ENCODE assay signal across 33 cellular contexts in the genomic region with DNA sequence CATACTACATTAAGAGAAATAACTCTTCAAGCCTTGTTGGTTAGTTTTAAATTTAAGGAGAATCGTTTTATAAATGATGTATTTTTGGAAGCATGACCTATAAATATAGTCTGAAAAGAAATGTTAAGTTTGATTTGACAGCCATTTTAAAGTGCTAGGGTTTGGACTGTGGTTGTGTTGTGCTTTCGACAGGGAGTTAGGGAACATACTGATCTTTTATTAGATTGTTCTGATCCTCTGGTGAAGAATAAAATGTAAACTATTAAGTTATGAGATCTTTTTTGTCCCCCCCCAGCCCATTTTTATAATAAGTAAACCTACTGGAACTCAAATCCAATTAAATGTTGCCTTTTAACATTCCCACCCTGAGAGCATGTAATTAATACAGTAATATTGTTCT. TPM values are rescaled to one million over a fixed set of nuclear protein-coding genes. Genes with fewer than 3 reads are reported as not detected.
"Had no signal": no experiment of that assay in that cellular context is flagged by ENCODE, and none has a peak within 500 bp of the region (broad histone marks: within the 10 kb centered on the region; RNA-seq: fewer than 3 reads in every experiment).

No MANE protein-coding gene starts in this region.

- H3K4me1 Mint-ChIP-seq: nephron, neural progenitor cell had no signal

- H3K9ac ChIP-seq: neural progenitor cell, parathyroid adenoma had no signal

- H3K9me3 Mint-ChIP-seq: naive thymus-derived CD4-positive, alpha-beta T cell; nephron; neural progenitor cell; stimulated activated effector memory CD8-positive, alpha-beta T cell treated with anti-CD3 and anti-CD28 coated beads, Interleukin-12 subunit alpha, Interleukin-12 subunit beta, amount 100 ng/mL, for 72 hours had no signal

- H3K27ac Mint-ChIP-seq: naive thymus-derived CD4-positive, alpha-beta T cell; nephron; neural progenitor cell; progenitor cell of endocrine pancreas; stimulated activated effector memory CD8-positive, alpha-beta T cell treated with anti-CD3 and anti-CD28 coated beads, Interleukin-12 subunit alpha, Interleukin-12 subunit beta, amount 100 ng/mL, for 72 hours had no signal

- H3K27me3 ChIP-seq: dorsolateral prefrontal cortex, foreskin keratinocyte, heart right ventricle, left lung, neural progenitor cell, right lobe of liver, stomach, thyroid gland, vagina had no signal

- H2AFZ ChIP-seq: neural progenitor cell, parathyroid adenoma had no signal

- ATAC-seq: foreskin keratinocyte; heart right ventricle; left cardiac atrium; left lung; naive thymus-derived CD4-positive, alpha-beta T cell; right lobe of liver; stimulated activated effector memory CD8-positive, alpha-beta T cell treated with anti-CD3 and anti-CD28 coated beads, Interleukin-12 subunit alpha, Interleukin-12 subunit beta, amount 100 ng/mL, for 72 hours had no signal

- H3K27ac ChIP-seq: dorsolateral prefrontal cortex, foreskin keratinocyte, heart right ventricle, left lung, neural progenitor cell, parathyroid adenoma, right lobe of liver, stomach, thyroid gland, vagina had no signal

- H3K4me3 ChIP-seq: dorsolateral prefrontal cortex, heart right ventricle, left lung, neural progenitor cell, right lobe of liver, smooth muscle cell, stomach, thyroid gland, vagina had no signal

- H3K4me2 ChIP-seq: neural progenitor cell, smooth muscle cell had no signal

- H3K4me1 ChIP-seq: foreskin keratinocyte, neural progenitor cell, thyroid gland had no signal

- H3K27me3 Mint-ChIP-seq: naive thymus-derived CD4-positive, alpha-beta T cell; progenitor cell of endocrine pancreas had no signal

- H3K4me3 Mint-ChIP-seq: nephron; neural progenitor cell; stimulated activated effector memory CD8-positive, alpha-beta T cell treated with anti-CD3 and anti-CD28 coated beads, Interleukin-12 subunit alpha, Interleukin-12 subunit beta, amount 100 ng/mL, for 72 hours had no signal

- DNase-seq: dorsolateral prefrontal cortex; effector CD4-positive, alpha-beta T cell; foreskin keratinocyte; glutamatergic neuron; heart right ventricle; hippocampal formation; left cardiac atrium; left lung; mesendoderm; midbrain; naive thymus-derived CD4-positive, alpha-beta T cell; right lobe of liver; stimulated activated CD4-positive, alpha-beta T cell treated with anti-CD3 and anti-CD28 coated beads, Interleukin-12 subunit alpha, Interleukin-12 subunit beta, amount 100 ng/mL, for 4 hours; stimulated activated CD4-positive, alpha-beta T cell treated with anti-CD3 and anti-CD28 coated beads, Interleukin-1b, Interleukin-23, amount 100 ng/mL, for 48 hours; stimulated activated CD4-positive, alpha-beta T cell treated with anti-CD3 and anti-CD28 coated beads, Interleukin-4, amount 100 ng/mL, for 24 hours; stimulated activated naive CD4-positive, alpha-beta T cell treated with Interleukin-2 at 50 U/mL for 16 hours; stomach; thyroid gland; trophoblast cell had no signal

- H3K9me3 ChIP-seq: heart right ventricle, left lung, right lobe of liver, stomach, thyroid gland, vagina had no signal

RNA-seq across cellular contexts. Expression of gene HEATR9, which starts 47.4 kb away (rescaled TPM):
- total RNA-seq: fibroblast of lung, foreskin keratinocyte, heart right ventricle, kidney epithelial cell, left cardiac atrium, lower leg skin, lung microvascular endothelial cell, osteoblast, progenitor cell of endocrine pancreas, right lobe of liver, smooth muscle cell, subcutaneous adipose tissue, temporal lobe, vagina had no signal
- polyA plus RNA-seq: fibroblast of lung, foreskin keratinocyte, heart right ventricle, smooth muscle cell, stomach had no signal

RNA-seq across cellular contexts. Expression of gene CCL5, which starts 58.9 kb away (rescaled TPM):
- total RNA-seq: fibroblast of lung, foreskin keratinocyte, kidney epithelial cell, progenitor cell of endocrine pancreas, temporal lobe had no signal
- polyA plus RNA-seq: smooth muscle cell had no signal
